ENCODE assay signal across 1 cellular context in the genomic region with DNA sequence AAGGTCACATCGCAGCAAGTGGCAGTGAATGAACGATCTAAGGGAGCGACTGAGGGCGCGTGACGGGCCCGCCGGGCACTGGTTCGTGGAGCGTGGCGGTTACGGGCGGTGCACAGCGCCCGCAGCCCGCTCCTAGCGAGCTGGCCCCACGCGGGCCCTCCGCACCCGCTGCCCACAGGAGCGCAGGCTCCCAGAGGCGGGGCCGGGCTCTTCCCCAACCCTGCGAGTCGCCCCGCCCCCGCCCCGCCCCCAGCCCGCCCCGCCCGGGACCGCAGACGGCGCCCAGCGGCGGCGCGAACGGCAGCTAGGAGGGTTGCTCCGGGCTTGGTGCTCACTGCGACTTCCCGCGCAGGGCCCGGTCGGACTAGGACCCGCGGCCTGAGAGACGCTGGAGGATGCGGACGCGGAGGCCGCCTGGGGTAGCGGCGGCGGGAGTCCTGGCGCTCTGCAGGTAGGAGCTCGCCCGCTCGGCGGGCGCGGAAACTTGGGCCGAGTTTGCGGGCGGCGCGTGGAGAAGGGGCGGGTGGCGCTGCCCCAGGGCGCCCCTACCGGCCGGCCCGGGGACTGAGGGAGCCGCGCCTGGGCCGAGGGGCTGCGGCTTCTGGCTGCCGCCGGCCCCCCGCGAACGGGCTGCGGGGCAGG.
A peak's percentile ranks its signal among the peaks of the same experiment; 100 is the strongest.
TF ChIP-seq lines count a peak whose summit lies in the region.

Gene C15orf39 (plus strand): TSS at position 274 of the 642 bp plus-strand sequence. CDS start 4,167 bp downstream, outside the sequence.

TF ChIP-seq in HEK293, 187 proteins besides CTCF, POLR2A, EP300 and RAD21 (continued from another document and continues in another):
- TF ChIP-seq PRDM1 (tag by site-specific recombination; IDR thresholded peaks at IDR 0.05) (no peak), ZNF747 (tag by site-specific recombination; IDR thresholded peaks at IDR 0.05) (no peak), OVOL3 (tag by site-specific recombination; IDR thresholded peaks at IDR 0.05) (peak; percentile 55; the same call in 1 of the 2 replicates), BCL11A (tag by site-specific recombination; IDR thresholded peaks at IDR 0.05; ENCODE audit: low read depth) (no peak), ZNF341 (tag by site-specific recombination; IDR thresholded peaks at IDR 0.05; ENCODE audit: low read depth) (no peak), ZNF530 (tag by site-specific recombination; IDR thresholded peaks at IDR 0.05; ENCODE audit: low read depth) (no peak), ZNF549 (tag by site-specific recombination; IDR thresholded peaks at IDR 0.05) (no peak), KLF16 (tag by site-specific recombination; IDR thresholded peaks at IDR 0.05) (0 out of 2 replicates have a peak, but pooled peaks have one; percentile 86), ZIC2 (tag by site-specific recombination; IDR thresholded peaks at IDR 0.05) (no peak), ZNF398 (tag by site-specific recombination; IDR thresholded peaks at IDR 0.05) (no peak), ZNF48 (tag by site-specific recombination; IDR thresholded peaks at IDR 0.05) (no peak), ZNF548 (tag by site-specific recombination; IDR thresholded peaks at IDR 0.05) (no peak), ZNF529 (tag by site-specific recombination; IDR thresholded peaks at IDR 0.05; ENCODE audit: insufficient replicate concordance) (no peak), ZNF571 (tag by site-specific recombination; IDR thresholded peaks at IDR 0.05) (no peak), ZSCAN5A (tag by site-specific recombination; IDR thresholded peaks at IDR 0.05) (peak; percentile 97), ZNF366 (tag by site-specific recombination; conservative IDR thresholded peaks at IDR 0.05) (no peak), ZFP37 (tag by site-specific recombination; IDR thresholded peaks at IDR 0.05) (no peak), KLF7 (tag by site-specific recombination; IDR thresholded peaks at IDR 0.05; ENCODE audit: borderline replicate concordance) (peak; percentile 67; the same call in 1 of the 2 replicates), MYNN (tag by site-specific recombination; IDR thresholded peaks at IDR 0.05; ENCODE audit: borderline replicate concordance) (no peak), SP2 (tag by site-specific recombination; IDR thresholded peaks at IDR 0.05) (peak; percentile 30; the same call in 1 of the 2 replicates), ZFP69B (tag by site-specific recombination; IDR thresholded peaks at IDR 0.05) (peak; percentile 41; the same call in 1 of the 2 replicates), ZXDB (tag by site-specific recombination; IDR thresholded peaks at IDR 0.05) (peak; percentile 84), ZNF558 (tag by site-specific recombination; IDR thresholded peaks at IDR 0.05) (no peak), MZF1 (tag by site-specific recombination; IDR thresholded peaks at IDR 0.05; ENCODE audit: borderline replicate concordance) (0 out of 2 replicates have a peak, but pooled peaks have one; percentile 20), ZNF501 (tag by site-specific recombination; IDR thresholded peaks at IDR 0.05) (peak; percentile 94), ZNF521 (tag by site-specific recombination; IDR thresholded peaks at IDR 0.05) (no peak), ZNF221 (tag by site-specific recombination; IDR thresholded peaks at IDR 0.05; ENCODE audit: borderline replicate concordance) (no peak), ZNF148 (tag by site-specific recombination; IDR thresholded peaks at IDR 0.05; ENCODE audit: borderline replicate concordance) (no peak), ZNF623 (tag by site-specific recombination; IDR thresholded peaks at IDR 0.05) (no peak), ZBTB7A (tag by site-specific recombination; IDR thresholded peaks at IDR 0.05; ENCODE audit: low read depth) (no peak), SP7 (tag by site-specific recombination; IDR thresholded peaks at IDR 0.05) (no peak), ZNF585B (tag by site-specific recombination; IDR thresholded peaks at IDR 0.05) (no peak)
- TF ChIP-seq, protein P1, sequence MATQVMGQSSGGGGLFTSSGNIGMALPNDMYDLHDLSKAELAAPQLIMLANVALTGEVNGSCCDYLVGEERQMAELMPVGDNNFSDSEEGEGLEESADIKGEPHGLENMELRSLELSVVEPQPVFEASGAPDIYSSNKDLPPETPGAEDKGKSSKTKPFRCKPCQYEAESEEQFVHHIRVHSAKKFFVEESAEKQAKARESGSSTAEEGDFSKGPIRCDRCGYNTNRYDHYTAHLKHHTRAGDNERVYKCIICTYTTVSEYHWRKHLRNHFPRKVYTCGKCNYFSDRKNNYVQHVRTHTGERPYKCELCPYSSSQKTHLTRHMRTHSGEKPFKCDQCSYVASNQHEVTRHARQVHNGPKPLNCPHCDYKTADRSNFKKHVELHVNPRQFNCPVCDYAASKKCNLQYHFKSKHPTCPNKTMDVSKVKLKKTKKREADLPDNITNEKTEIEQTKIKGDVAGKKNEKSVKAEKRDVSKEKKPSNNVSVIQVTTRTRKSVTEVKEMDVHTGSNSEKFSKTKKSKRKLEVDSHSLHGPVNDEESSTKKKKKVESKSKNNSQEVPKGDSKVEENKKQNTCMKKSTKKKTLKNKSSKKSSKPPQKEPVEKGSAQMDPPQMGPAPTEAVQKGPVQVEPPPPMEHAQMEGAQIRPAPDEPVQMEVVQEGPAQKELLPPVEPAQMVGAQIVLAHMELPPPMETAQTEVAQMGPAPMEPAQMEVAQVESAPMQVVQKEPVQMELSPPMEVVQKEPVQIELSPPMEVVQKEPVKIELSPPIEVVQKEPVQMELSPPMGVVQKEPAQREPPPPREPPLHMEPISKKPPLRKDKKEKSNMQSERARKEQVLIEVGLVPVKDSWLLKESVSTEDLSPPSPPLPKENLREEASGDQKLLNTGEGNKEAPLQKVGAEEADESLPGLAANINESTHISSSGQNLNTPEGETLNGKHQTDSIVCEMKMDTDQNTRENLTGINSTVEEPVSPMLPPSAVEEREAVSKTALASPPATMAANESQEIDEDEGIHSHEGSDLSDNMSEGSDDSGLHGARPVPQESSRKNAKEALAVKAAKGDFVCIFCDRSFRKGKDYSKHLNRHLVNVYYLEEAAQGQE (tag by site-specific recombination; IDR thresholded peaks at IDR 0.05) = no peak
- TF ChIP-seq, protein P2, sequence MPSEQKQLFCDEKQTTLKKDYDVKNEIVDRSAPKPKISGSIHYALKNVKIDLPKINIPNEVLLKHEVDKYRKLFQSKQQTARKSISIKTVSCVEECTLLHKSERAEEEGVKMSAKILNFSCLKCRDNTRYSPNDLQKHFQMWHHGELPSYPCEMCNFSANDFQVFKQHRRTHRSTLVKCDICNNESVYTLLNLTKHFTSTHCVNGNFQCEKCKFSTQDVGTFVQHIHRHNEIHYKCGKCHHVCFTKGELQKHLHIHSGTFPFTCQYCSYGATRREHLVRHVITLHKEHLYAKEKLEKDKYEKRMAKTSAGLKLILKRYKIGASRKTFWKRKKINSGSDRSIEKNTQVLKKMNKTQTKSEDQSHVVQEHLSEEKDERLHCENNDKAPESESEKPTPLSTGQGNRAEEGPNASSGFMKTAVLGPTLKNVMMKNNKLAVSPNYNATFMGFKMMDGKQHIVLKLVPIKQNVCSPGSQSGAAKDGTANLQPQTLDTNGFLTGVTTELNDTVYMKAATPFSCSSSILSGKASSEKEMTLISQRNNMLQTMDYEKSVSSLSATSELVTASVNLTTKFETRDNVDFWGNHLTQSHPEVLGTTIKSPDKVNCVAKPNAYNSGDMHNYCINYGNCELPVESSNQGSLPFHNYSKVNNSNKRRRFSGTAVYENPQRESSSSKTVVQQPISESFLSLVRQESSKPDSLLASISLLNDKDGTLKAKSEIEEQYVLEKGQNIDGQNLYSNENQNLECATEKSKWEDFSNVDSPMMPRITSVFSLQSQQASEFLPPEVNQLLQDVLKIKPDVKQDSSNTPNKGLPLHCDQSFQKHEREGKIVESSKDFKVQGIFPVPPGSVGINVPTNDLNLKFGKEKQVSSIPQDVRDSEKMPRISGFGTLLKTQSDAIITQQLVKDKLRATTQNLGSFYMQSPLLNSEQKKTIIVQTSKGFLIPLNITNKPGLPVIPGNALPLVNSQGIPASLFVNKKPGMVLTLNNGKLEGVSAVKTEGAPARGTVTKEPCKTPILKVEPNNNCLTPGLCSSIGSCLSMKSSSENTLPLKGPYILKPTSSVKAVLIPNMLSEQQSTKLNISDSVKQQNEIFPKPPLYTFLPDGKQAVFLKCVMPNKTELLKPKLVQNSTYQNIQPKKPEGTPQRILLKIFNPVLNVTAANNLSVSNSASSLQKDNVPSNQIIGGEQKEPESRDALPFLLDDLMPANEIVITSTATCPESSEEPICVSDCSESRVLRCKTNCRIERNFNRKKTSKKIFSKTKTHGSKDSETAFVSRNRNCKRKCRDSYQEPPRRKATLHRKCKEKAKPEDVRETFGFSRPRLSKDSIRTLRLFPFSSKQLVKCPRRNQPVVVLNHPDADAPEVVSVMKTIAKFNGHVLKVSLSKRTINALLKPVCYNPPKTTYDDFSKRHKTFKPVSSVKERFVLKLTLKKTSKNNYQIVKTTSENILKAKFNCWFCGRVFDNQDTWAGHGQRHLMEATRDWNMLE (tag by site-specific recombination; conservative IDR thresholded peaks at IDR 0.05; ENCODE audit: low read depth) = no peak
- TF ChIP-seq, protein P3, sequence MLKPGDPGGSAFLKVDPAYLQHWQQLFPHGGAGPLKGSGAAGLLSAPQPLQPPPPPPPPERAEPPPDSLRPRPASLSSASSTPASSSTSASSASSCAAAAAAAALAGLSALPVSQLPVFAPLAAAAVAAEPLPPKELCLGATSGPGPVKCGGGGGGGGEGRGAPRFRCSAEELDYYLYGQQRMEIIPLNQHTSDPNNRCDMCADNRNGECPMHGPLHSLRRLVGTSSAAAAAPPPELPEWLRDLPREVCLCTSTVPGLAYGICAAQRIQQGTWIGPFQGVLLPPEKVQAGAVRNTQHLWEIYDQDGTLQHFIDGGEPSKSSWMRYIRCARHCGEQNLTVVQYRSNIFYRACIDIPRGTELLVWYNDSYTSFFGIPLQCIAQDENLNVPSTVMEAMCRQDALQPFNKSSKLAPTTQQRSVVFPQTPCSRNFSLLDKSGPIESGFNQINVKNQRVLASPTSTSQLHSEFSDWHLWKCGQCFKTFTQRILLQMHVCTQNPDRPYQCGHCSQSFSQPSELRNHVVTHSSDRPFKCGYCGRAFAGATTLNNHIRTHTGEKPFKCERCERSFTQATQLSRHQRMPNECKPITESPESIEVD (tag by site-specific recombination; IDR thresholded peaks at IDR 0.05) = no peak
- TF ChIP-seq, protein P4, sequence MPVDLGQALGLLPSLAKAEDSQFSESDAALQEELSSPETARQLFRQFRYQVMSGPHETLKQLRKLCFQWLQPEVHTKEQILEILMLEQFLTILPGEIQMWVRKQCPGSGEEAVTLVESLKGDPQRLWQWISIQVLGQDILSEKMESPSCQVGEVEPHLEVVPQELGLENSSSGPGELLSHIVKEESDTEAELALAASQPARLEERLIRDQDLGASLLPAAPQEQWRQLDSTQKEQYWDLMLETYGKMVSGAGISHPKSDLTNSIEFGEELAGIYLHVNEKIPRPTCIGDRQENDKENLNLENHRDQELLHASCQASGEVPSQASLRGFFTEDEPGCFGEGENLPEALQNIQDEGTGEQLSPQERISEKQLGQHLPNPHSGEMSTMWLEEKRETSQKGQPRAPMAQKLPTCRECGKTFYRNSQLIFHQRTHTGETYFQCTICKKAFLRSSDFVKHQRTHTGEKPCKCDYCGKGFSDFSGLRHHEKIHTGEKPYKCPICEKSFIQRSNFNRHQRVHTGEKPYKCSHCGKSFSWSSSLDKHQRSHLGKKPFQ (tag by site-specific recombination; IDR thresholded peaks at IDR 0.05) = peak; percentile 43; the same call in 1 of the 2 replicates
